In the genomic region with DNA sequence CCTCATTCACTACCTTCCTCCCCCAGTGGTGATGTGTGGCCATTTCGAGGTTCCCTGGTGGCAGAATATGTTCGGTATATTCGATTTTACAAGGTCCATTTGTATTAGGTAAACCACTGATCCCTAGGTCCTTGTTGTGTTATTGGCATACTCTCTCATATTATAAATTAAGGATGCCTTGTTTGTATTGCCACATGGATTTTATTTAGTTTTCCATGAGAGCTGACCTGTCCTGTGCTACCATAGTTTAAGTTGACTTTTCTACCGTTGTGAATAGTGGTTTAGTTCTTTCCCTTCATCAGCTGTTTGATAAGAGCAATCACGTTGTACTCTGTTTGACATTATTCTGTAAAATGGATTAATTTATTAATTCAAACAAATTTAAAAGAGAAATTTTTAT, we compare ENCODE assay signal across 27 cellular contexts. TPM values are rescaled to one million over a fixed set of nuclear protein-coding genes. Genes with fewer than 3 reads are reported as not detected.
A peak's percentile ranks its signal among the peaks of the same experiment; 100 is the strongest.
DNase-seq lines count a peak whose midpoint lies in the region; ATAC-seq, FAIRE-seq and TF ChIP-seq lines count a peak whose summit lies in the region.
"Had no signal": no experiment of that assay in that cellular context is flagged by ENCODE, and none has a peak within 500 bp of the region (broad histone marks: within the 10 kb centered on the region; RNA-seq: fewer than 3 reads in every experiment).

No MANE protein-coding gene starts in this region.

- peak; percentile 4; the same call in 1 of the 2 replicates for TF ChIP-seq CTCF in OCI-LY1 (IDR thresholded peaks at IDR 0.05; ENCODE audit: low read length)
- no peak for TF ChIP-seq CTCF in WTC11 (IDR thresholded peaks at IDR 0.05)
- TF ChIP-seq CTCF in left lung (IDR thresholded peaks at IDR 0.05): no peak

- peaks cover 54% of the 10 kb centered on the region for H3K4me1 Mint-ChIP-seq in WTC11
- peaks cover 52 to 63% (median 60%) of the 10 kb centered on the region in 3 donors for H3K4me1 Mint-ChIP-seq in naive B cell
- peaks cover 42 to 64% of the 10 kb centered on the region in 2 donors for H3K4me1 Mint-ChIP-seq in stimulated activated naive B cell treated with anti-CD40 and anti-IgM and Interleukin-4, amounts not matched to agents 10 μg/mL and 1 μg/mL and 100 μg/mL, for 72 hours

- H3K27ac ChIP-seq in OCI-LY1 (ENCODE audit: low read depth, low read length, poor library complexity, severe bottlenecking): no peak overlapping the region
- no peak overlapping the region for H3K27ac ChIP-seq in left lung
- no peak overlapping the region for H3K27ac ChIP-seq in small intestine (ENCODE audit: low read depth in 1 of 2, low read length in 1 of 2)
- H3K27ac ChIP-seq: A549; BLaER1 treated with 17β-estradiol and CSF1 and Interleukin-3, amounts not matched to agents 10 nM and 100 nM; GM23248 had no signal

- H4K20me1 ChIP-seq in OCI-LY1 (ENCODE audit: insufficient read depth, low read length): no peaks in the 10 kb centered on the region

- H3K27me3 Mint-ChIP-seq in WTC11 (ENCODE audit: low read depth) (no peaks in the 10 kb centered on the region), naive B cell (no peaks in the 10 kb centered on the region)
- no peaks in the 10 kb centered on the region for H3K27me3 Mint-ChIP-seq in stimulated activated naive B cell treated with anti-CD40 and anti-IgM and Interleukin-4, amounts not matched to agents 10 μg/mL and 1 μg/mL and 100 μg/mL, for 72 hours
- H3K27me3 Mint-ChIP-seq: CD4-positive, alpha-beta T cell had no signal

- H3K4me1 ChIP-seq in OCI-LY1 (ENCODE audit: insufficient read depth, low read length, severe bottlenecking) (peaks cover 38% of the 10 kb centered on the region), left lung (peaks cover 4 to 17% of the 10 kb centered on the region in 2 donors), small intestine (ENCODE audit: control insufficient read depth in 2 of 2, insufficient read depth in 1 of 2, low read depth in 1 of 2, low read length in 1 of 2) (peaks cover 0 to 4% of the 10 kb centered on the region in 2 donors)

- FAIRE-seq in small intestine (lab: Jason Lieb, UNC): no peak
- FAIRE-seq: A549, GM18507, RCC 7860 had no signal

- H3K4me3 ChIP-seq in OCI-LY1 (ENCODE audit: low read depth, low read length, poor library complexity, severe bottlenecking) (no peak overlapping the region), left lung (no peak overlapping the region), small intestine (ENCODE audit: low read depth in 1 of 2, low read length in 2 of 2) (no peak overlapping the region)
- H3K4me3 ChIP-seq: A549; BLaER1 treated with 17β-estradiol and CSF1 and Interleukin-3, amounts not matched to agents 10 nM and 100 nM; GM23248; MG63 had no signal

- H3K27me3 ChIP-seq in OCI-LY1 (ENCODE audit: insufficient read depth, low read length): no peaks in the 10 kb centered on the region
- no peaks in the 10 kb centered on the region for H3K27me3 ChIP-seq in left lung
- no peaks in the 10 kb centered on the region for H3K27me3 ChIP-seq in small intestine (ENCODE audit: control insufficient read depth in 2 of 2, insufficient read depth in 2 of 2, low read length in 2 of 2)
- H3K27me3 ChIP-seq: BLaER1 treated with 17β-estradiol and CSF1 and Interleukin-3, amounts not matched to agents 10 nM and 100 nM; MG63 had no signal

- H2AFZ ChIP-seq in OCI-LY1 (ENCODE audit: low read length): no peak overlapping the region
- H2AFZ ChIP-seq: GM23248 had no signal

- ATAC-seq in WTC11 (no peak), naive B cell (ENCODE audit: low read depth in 2 of 2) (no peak), left lung (no peak)
- no peak for ATAC-seq in stimulated activated naive B cell treated with anti-CD40 and anti-IgM and Interleukin-4, amounts not matched to agents 10 μg/mL and 1 μg/mL and 100 μg/mL, for 72 hours (replicated peaks)

- 74 to 82% (median 81%) methylated on average over 5 of the region's 5 CpGs for WGBS in small intestine, 3 donors

- H3K9me2 ChIP-seq in OCI-LY1 (ENCODE audit: low read depth, low read length): no peaks in the 10 kb centered on the region

- CTCF ChIA-PET in WTC11 (lab: Charles Lee): interaction anchor here (0.8 to 1.7 kb wide), 2 partner anchors 13 to 22 kb away, joined by 3 to 4 read pairs; no protein-coding TSS in a partner anchor

- H3K36me3 Mint-ChIP-seq in WTC11: no peaks in the 10 kb centered on the region
- H3K36me3 Mint-ChIP-seq in naive B cell: no peaks in the 10 kb centered on the region
- H3K36me3 Mint-ChIP-seq in stimulated activated naive B cell treated with anti-CD40 and anti-IgM and Interleukin-4, amounts not matched to agents 10 μg/mL and 1 μg/mL and 100 μg/mL, for 72 hours: peaks cover 2 to 4% of the 10 kb centered on the region in 2 donors

- H3K9me3 Mint-ChIP-seq in WTC11 (no peaks in the 10 kb centered on the region), naive B cell (no peaks in the 10 kb centered on the region)
- H3K9me3 Mint-ChIP-seq in stimulated activated naive B cell treated with anti-CD40 and anti-IgM and Interleukin-4, amounts not matched to agents 10 μg/mL and 1 μg/mL and 100 μg/mL, for 72 hours: peaks cover 0 to 3% of the 10 kb centered on the region in 2 donors
- H3K9me3 Mint-ChIP-seq: CD4-positive, alpha-beta T cell; H9 had no signal

- no peaks in the 10 kb centered on the region for H3F3A ChIP-seq in OCI-LY1 (ENCODE audit: insufficient read depth, low read length)

- no peak for DNase-seq in WTC11 (ENCODE audit: low spot score)
- no peak for DNase-seq in naive B cell
- DNase-seq in stimulated activated naive B cell treated with anti-CD40 and anti-IgM and Interleukin-4, amounts not matched to agents 10 μg/mL and 1 μg/mL and 100 μg/mL, for 72 hours: no peak
- DNase-seq in SK-N-DZ (ENCODE audit: low spot score): no peak
- DNase-seq in left lung: no peak
- DNase-seq in small intestine: no peak
- DNase-seq: AML-193; CD4-positive, alpha-beta T cell; COR-L47; DMS53; H9; KBM-7; MG63; NCI-H1105 treated with DMSO at 0.1 percent for 48 hours; NCI-H146; NCI-H2029; NCI-H446; NCI-H524 treated with DMSO at 0.1 percent for 48 hours; NCI-H774; NK-92 treated with Interleukin-12 subunit alpha and Interleukin-12 subunit beta, amount 100 ng/mL, for 24 hours; SIG-M5 had no signal

- H3K79me2 ChIP-seq in OCI-LY1 (ENCODE audit: insufficient read depth, low read length): peaks cover 79% of the 10 kb centered on the region

- POLR2A ChIA-PET in WTC11 (lab: Charles Lee): no interaction called here

- no peak overlapping the region for H3K9ac ChIP-seq in OCI-LY1 (ENCODE audit: low read length)
- H3K9ac ChIP-seq: BLaER1 treated with 17β-estradiol and CSF1 and Interleukin-3, amounts not matched to agents 10 nM and 100 nM; GM23248 had no signal

- intact Hi-C loops in left lung (cut with DNase I): no loop called here

- peak overlapping the region; percentile 20; the same call in 1 of the 2 replicates for H3K4me2 ChIP-seq in OCI-LY1 (ENCODE audit: low read length)
- H3K4me2 ChIP-seq: A549; BLaER1 treated with 17β-estradiol and CSF1 and Interleukin-3, amounts not matched to agents 10 nM and 100 nM had no signal

- no peaks in the 10 kb centered on the region for H3K9me3 ChIP-seq in OCI-LY1 (ENCODE audit: low read length)
- H3K9me3 ChIP-seq in left lung: no peaks in the 10 kb centered on the region
- no peaks in the 10 kb centered on the region for H3K9me3 ChIP-seq in small intestine (ENCODE audit: control insufficient read depth, low read depth)
- H3K9me3 ChIP-seq: A549, MG63 had no signal

- H3K4me3 Mint-ChIP-seq in WTC11: no peak overlapping the region
- no peak overlapping the region for H3K4me3 Mint-ChIP-seq in naive B cell
- H3K4me3 Mint-ChIP-seq in stimulated activated naive B cell treated with anti-CD40 and anti-IgM and Interleukin-4, amounts not matched to agents 10 μg/mL and 1 μg/mL and 100 μg/mL, for 72 hours: no peak overlapping the region
- H3K4me3 Mint-ChIP-seq: CD4-positive, alpha-beta T cell; H9 had no signal

- H3K36me3 ChIP-seq in OCI-LY1 (ENCODE audit: insufficient read depth, low read length): no peaks in the 10 kb centered on the region
- H3K36me3 ChIP-seq in left lung: no peaks in the 10 kb centered on the region
- no peaks in the 10 kb centered on the region for H3K36me3 ChIP-seq in small intestine (ENCODE audit: control insufficient read depth in 2 of 2, insufficient read depth in 2 of 2, low read length in 2 of 2)
- H3K36me3 ChIP-seq: BLaER1 treated with 17β-estradiol and CSF1 and Interleukin-3, amounts not matched to agents 10 nM and 100 nM; MG63 had no signal

- H3K27ac Mint-ChIP-seq in WTC11: 0 out of 2 replicates have a peak overlapping the region, but pooled peaks have one; percentile 1
- peak overlapping the region in 4 of 6 donors; percentile 26 to 94 (median 72) for H3K27ac Mint-ChIP-seq in naive B cell
- H3K27ac Mint-ChIP-seq in stimulated activated naive B cell treated with anti-CD40 and anti-IgM and Interleukin-4, amounts not matched to agents 10 μg/mL and 1 μg/mL and 100 μg/mL, for 72 hours: peak overlapping the region; percentile 73
- H3K27ac Mint-ChIP-seq: CD4-positive, alpha-beta T cell had no signal

TF ChIP-seq in WTC11, 78 proteins besides CTCF, POLR2A, EP300 and RAD21 (continues in another document):
- no peak for TF ChIP-seq GRHL2 (CRISPR knock-in tag; IDR thresholded peaks at IDR 0.05; ENCODE audit: insufficient replicate concordance, severe bottlenecking)
- TF ChIP-seq ZNF423 (CRISPR knock-in tag; IDR thresholded peaks at IDR 0.05): no peak

RNA-seq across cellular contexts. Expression of gene ZNRF2, which starts 29.4 kb away (rescaled TPM):
- total RNA-seq in WTC11 (2021) (16.8 to 18.2 TPM (median 17.8 TPM) in 3 replicates), left lung (10 to 100 TPM; 18.3 to 19.5 TPM)
- polyA plus RNA-seq in naive B cell (ENCODE audit: low read depth in 6 of 6) (1 to 10 TPM in 5 of 6 donors, under 1 TPM in 1; 0.84 to 7.7 (median 2.8) TPM), small intestine (10 to 100 TPM in 2 of 3 donors, 1 to 10 TPM in 1; 8.9 to 19.9 (median 17.6) TPM)
- polyA plus RNA-seq in SK-N-DZ (2014; cell fraction: cytosol; rRNA removed): 9.3 and 10.6 TPM in 2 replicates
- 8.4 and 8.8 TPM in 2 replicates for polyA plus RNA-seq in SK-N-DZ (2014; cell fraction: nucleus; rRNA removed)

Comparison
In these comparisons a context has a peak if more than half of its experiments do, and no peak if none do; other contexts are left out.
1. H3K27ac Mint-ChIP-seq: peak in every context shown above with its lines; median percentile 73 in stimulated activated naive B cell treated with anti-CD40 and anti-IgM and Interleukin-4, amounts not matched to agents 10 μg/mL and 1 μg/mL and 100 μg/mL, for 72 hours; 72 in naive B cell; 1 in WTC11.